26 cellular contexts compared by ENCODE assay signal in the genomic region with DNA sequence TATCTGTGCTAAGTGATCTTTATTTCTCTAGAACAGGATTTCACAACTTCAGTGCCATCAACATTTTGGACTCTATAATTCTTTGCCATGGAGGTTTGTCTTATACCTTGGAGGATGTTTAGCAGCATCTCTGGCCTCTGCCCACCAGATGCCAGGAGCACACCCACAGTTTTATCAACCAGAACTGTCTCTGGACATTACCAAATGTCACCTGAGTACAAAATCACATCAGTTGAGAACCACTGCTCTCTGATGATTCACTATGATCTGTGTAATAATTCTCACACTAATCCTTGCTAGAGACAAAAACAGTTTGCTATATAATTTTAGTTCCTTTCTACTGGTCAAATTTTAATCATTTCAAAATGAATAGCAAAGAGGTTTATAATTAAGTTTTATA.
"Had no signal": no experiment of that assay in that cellular context is flagged by ENCODE, and none has a peak within 500 bp of the region (broad histone marks: within the 10 kb centered on the region; RNA-seq: fewer than 3 reads in every experiment).

No MANE protein-coding gene starts in this region.

- DNase-seq: stimulated activated CD4-positive, alpha-beta T cell treated with anti-CD3 and anti-CD28 coated beads, Interleukin-2, amount 100 ng/mL, for 48 hours; stimulated activated CD4-positive, alpha-beta T cell treated with anti-CD3 and anti-CD28 coated beads, Interleukin-4, amount 100 ng/mL, for 1 hour; stimulated activated CD4-positive, alpha-beta T cell treated with anti-CD3 and anti-CD28 coated beads, Interleukin-4, amount 100 ng/mL, for 24 hours; stimulated activated CD4-positive, alpha-beta T cell treated with anti-CD3 and anti-CD28 coated beads, Interleukin-4, amount 100 ng/mL, for 4 hours; stimulated activated CD8-positive, alpha-beta memory T cell treated with anti-CD3 and anti-CD28 coated beads, Interleukin-4, amount 100 ng/mL, for 48 hours; stimulated activated naive B cell treated with anti-CD40 and anti-IgM and Interleukin-4, amounts not matched to agents 10 μg/mL and 1 μg/mL and 100 μg/mL, for 72 hours; stimulated activated naive CD4-positive, alpha-beta T cell; stimulated activated naive CD4-positive, alpha-beta T cell treated with Interleukin-2 at 50 U/mL for 16 hours; stimulated activated naive CD8-positive, alpha-beta T cell treated with anti-CD3 and anti-CD28 coated beads, Interleukin-15, amount 100 ng/mL, for 72 hours; stimulated activated naive CD8-positive, alpha-beta T cell treated with anti-CD3 and anti-CD28 coated beads, Interleukin-15, Interleukin-2, amounts not matched to agents 100 U/mL and 50 U/mL, for 24 hours; stomach; substantia nigra; testis; thyroid gland; tibial artery; transverse colon; trophoblast cell; upper lobe of left lung; upper lobe of right lung; uterus had no signal

- H3K9me3 ChIP-seq: stomach, suprapubic skin, testis, thoracic aorta, thyroid gland, tibial artery, tibial nerve, transverse colon, upper lobe of left lung, upper lobe of right lung, uterus, vagina had no signal

- H3K4me1 ChIP-seq: stomach, suprapubic skin, testis, thyroid gland, tibial artery, tibial nerve, transverse colon, upper lobe of left lung, upper lobe of right lung, uterus, vagina had no signal

- ATAC-seq: stimulated activated effector memory CD8-positive, alpha-beta T cell treated with anti-CD3 and anti-CD28 coated beads, Interleukin-12 subunit alpha, Interleukin-12 subunit beta, amount 100 ng/mL, for 72 hours; stimulated activated memory B cell treated with anti-CD40 and anti-IgM and Interleukin-4, amounts not matched to agents 10 μg/mL and 1 μg/mL and 100 μg/mL, for 72 hours; stimulated activated naive B cell treated with anti-CD40 and anti-IgM and Interleukin-4, amounts not matched to agents 10 μg/mL and 1 μg/mL and 100 μg/mL, for 72 hours; stimulated activated naive CD8-positive, alpha-beta T cell treated with anti-CD3 and anti-CD28 coated beads, Interleukin-15, amount 100 ng/mL, for 72 hours; stimulated activated naive CD8-positive, alpha-beta T cell treated with anti-CD3 and anti-CD28 coated beads, Interleukin-15, Interleukin-2, amounts not matched to agents 100 U/mL and 50 U/mL, for 24 hours; upper lobe of right lung had no signal

- H3K4me3 ChIP-seq: stomach, suprapubic skin, testis, thoracic aorta, thyroid gland, tibial artery, tibial nerve, transverse colon, upper lobe of left lung, upper lobe of right lung, uterus, vagina had no signal

- H3K27me3 ChIP-seq: stomach, suprapubic skin, testis, thyroid gland, tibial artery, tibial nerve, transverse colon, upper lobe of left lung, upper lobe of right lung, uterus, vagina had no signal

- H3K36me3 ChIP-seq: stomach, suprapubic skin, thoracic aorta, thyroid gland, tibial artery, tibial nerve, transverse colon, upper lobe of left lung, upper lobe of right lung, uterus, vagina had no signal

- H3K27ac ChIP-seq: stomach, suprapubic skin, testis, thoracic aorta, thyroid gland, tibial artery, tibial nerve, transverse colon, upper lobe of left lung, upper lobe of right lung, uterus, vagina had no signal
